Comparison of ENCODE assay signal across 1 cellular context in genomic region chr2:120626566-120626965, GRCh38.
TF ChIP-seq lines count a peak whose summit lies in the region.

No MANE protein-coding gene starts in this region.

TF ChIP-seq in IMR-90, 13 proteins besides CTCF, POLR2A, EP300 and RAD21:
- no peak for TF ChIP-seq RCOR1 (IDR thresholded peaks at IDR 0.05; ENCODE audit: insufficient replicate concordance, low read length)
- TF ChIP-seq CHD1 (IDR thresholded peaks at IDR 0.05; ENCODE audit: low read depth, low read length): no peak
- no peak for TF ChIP-seq MAZ (IDR thresholded peaks at IDR 0.05; ENCODE audit: borderline replicate concordance, low read depth, low read length)
- TF ChIP-seq USF2 (IDR thresholded peaks at IDR 0.05; ENCODE audit: low read depth, low read length): no peak
- no peak for TF ChIP-seq FOS (IDR thresholded peaks at IDR 0.05; ENCODE audit: low read depth, low read length)
- TF ChIP-seq SMC3 (IDR thresholded peaks at IDR 0.05; ENCODE audit: low read depth, low read length): no peak
- no peak for TF ChIP-seq NFE2L2 (IDR thresholded peaks at IDR 0.05; ENCODE audit: low read depth, low read length)
- TF ChIP-seq ELK1 (IDR thresholded peaks at IDR 0.05; ENCODE audit: borderline replicate concordance, low read depth, low read length): no peak
- TF ChIP-seq BHLHE40 (IDR thresholded peaks at IDR 0.05; ENCODE audit: low read depth, low read length): no peak
- no peak for TF ChIP-seq MAFK (IDR thresholded peaks at IDR 0.05; ENCODE audit: low read depth, low read length)
- TF ChIP-seq RFX5 (IDR thresholded peaks at IDR 0.05; ENCODE audit: low read depth, low read length): no peak
- TF ChIP-seq CEBPB (IDR thresholded peaks at IDR 0.05; ENCODE audit: low read depth, low read length): no peak
- TF ChIP-seq MXI1 (IDR thresholded peaks at IDR 0.05; ENCODE audit: borderline replicate concordance, low read depth, low read length): no peak
